ENCODE assay signal across 1 cellular context in the genomic region with DNA sequence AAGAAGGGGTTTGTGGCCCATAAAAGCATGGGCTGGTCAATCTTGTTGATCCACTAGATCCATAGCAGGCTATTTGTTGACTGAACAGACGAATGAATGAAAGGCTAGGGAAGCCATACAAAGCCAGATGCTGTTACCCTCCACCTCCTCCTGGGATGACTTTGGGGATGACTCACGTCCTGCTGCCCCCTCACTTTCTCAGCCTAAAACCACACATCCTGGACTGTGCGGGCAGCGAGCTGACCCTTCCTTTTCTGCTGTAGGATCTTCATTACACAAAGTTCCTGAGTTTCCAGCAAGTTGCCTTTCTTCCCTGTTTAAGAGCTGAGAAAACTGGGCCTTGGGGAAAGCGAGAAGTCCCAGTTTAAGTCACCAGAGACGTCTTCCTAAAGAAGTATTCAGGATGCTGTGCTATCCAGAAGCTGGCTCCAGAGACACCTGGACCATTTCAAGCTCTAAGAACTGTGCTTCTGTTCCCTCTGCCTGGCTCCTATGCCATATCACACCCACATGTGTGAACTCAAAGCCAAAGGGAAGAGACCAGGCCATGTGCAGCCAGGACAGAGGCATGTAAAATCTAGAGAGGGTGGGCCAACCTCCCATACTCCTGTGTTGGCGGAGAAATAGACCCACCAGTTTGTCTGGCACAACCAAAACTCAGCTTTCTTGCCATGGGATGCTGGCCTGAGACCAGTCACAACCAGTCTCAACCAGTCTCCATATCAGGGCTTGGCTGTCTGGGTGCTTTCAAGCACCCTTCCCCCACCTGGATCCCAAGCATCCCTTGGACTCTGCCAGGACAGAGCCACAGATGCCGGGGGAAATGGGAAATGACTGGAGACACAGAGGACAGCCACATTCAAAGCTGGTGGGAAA.
TF ChIP-seq lines count a peak whose summit lies in the region.

No MANE protein-coding gene starts in this region.

TF ChIP-seq in K562, 482 proteins besides CTCF, POLR2A, EP300 and RAD21 (continued from another document and continues in another):
- TF ChIP-seq, protein P1, sequence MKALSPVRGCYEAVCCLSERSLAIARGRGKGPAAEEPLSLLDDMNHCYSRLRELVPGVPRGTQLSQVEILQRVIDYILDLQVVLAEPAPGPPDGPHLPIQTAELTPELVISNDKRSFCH (CRISPR knock-in tag; IDR thresholded peaks at IDR 0.05): no peak
- TF ChIP-seq, protein P1 (tag; IDR thresholded peaks at IDR 0.05): no peak; the same call in 1 of the 2 replicates
- TF ChIP-seq TOE1 (IDR thresholded peaks at IDR 0.05; ENCODE audit: borderline replicate concordance) (no peak), TOE1 (CRISPR knock-in tag; IDR thresholded peaks at IDR 0.05; ENCODE audit: borderline replicate concordance, low read depth) (no peak), EGR1 (conservative IDR thresholded peaks at IDR 0.05) (peak; percentile 94), ARID4B (CRISPR knock-in tag; IDR thresholded peaks at IDR 0.05) (no peak), ZNF780A (CRISPR knock-in tag; IDR thresholded peaks at IDR 0.05) (no peak), ADNP (tag; IDR thresholded peaks at IDR 0.05) (no peak), CTCFL (IDR thresholded peaks at IDR 0.05; ENCODE audit: borderline replicate concordance, insufficient read depth, low read depth, low read length, poor library complexity, severe bottlenecking) (no peak), TRIM28 (IDR thresholded peaks at IDR 0.05) (no peak), ZNF695 (CRISPR knock-in tag; IDR thresholded peaks at IDR 0.05) (no peak), TFAM (CRISPR knock-in tag; conservative IDR thresholded peaks at IDR 0.05) (no peak), ZNF696 (CRISPR knock-in tag; conservative IDR thresholded peaks at IDR 0.05) (no peak), ZBTB9 (CRISPR knock-in tag; IDR thresholded peaks at IDR 0.05) (no peak), FOXA1 (IDR thresholded peaks at IDR 0.05; ENCODE audit: borderline replicate concordance) (no peak), PHTF2 (CRISPR knock-in tag; IDR thresholded peaks at IDR 0.05) (no peak), ZNF224 (CRISPR knock-in tag; IDR thresholded peaks at IDR 0.05) (no peak), MAFG (tag; conservative IDR thresholded peaks at IDR 0.05) (no peak), ZNF586 (CRISPR knock-in tag; conservative IDR thresholded peaks at IDR 0.05) (no peak), ZHX1 (conservative IDR thresholded peaks at IDR 0.05; ENCODE audit: low read length) (no peak), E2F3 (CRISPR knock-in tag; IDR thresholded peaks at IDR 0.05) (0 out of 2 replicates have a peak, but pooled peaks have one; percentile 39), ETS2 (tag; IDR thresholded peaks at IDR 0.05; ENCODE audit: borderline replicate concordance, poor library complexity, severe bottlenecking) (no peak), ZNF121 (CRISPR knock-in tag; conservative IDR thresholded peaks at IDR 0.05) (no peak), MCM7 (IDR thresholded peaks at IDR 0.05) (no peak), EWSR1 (IDR thresholded peaks at IDR 0.05; ENCODE audit: borderline replicate concordance, low read depth, partially characterized antibody) (no peak), NR2C1 (IDR thresholded peaks at IDR 0.05) (no peak), NR2C1 (tag; IDR thresholded peaks at IDR 0.05) (no peak), ZNF778 (CRISPR knock-in tag; IDR thresholded peaks at IDR 0.05) (no peak), ZKSCAN1 (IDR thresholded peaks at IDR 0.05; ENCODE audit: low read depth, low read length) (no peak), XRCC4 (IDR thresholded peaks at IDR 0.05; ENCODE audit: extremely low read depth, insufficient read depth, insufficient read length) (no peak), NCOA6 (IDR thresholded peaks at IDR 0.05) (no peak), ZC3H8 (IDR thresholded peaks at IDR 0.05) (no peak), CHD1 (IDR thresholded peaks at IDR 0.05; ENCODE audit: low read length) (no peak), CREBBP (IDR thresholded peaks at IDR 0.05; ENCODE audit: low read depth, low read length) (no peak), IRF1 (CRISPR knock-in tag; IDR thresholded peaks at IDR 0.05; ENCODE audit: borderline replicate concordance) (no peak), KAT7 (CRISPR knock-in tag; IDR thresholded peaks at IDR 0.05; ENCODE audit: borderline replicate concordance) (0 out of 2 replicates have a peak, but pooled peaks have one; percentile 54), RUNX1 (IDR thresholded peaks at IDR 0.05; ENCODE audit: low read depth) (no peak), ZNF551 (CRISPR knock-in tag; IDR thresholded peaks at IDR 0.05) (no peak), ASH1L (IDR thresholded peaks at IDR 0.05; ENCODE audit: borderline replicate concordance, low read depth, partially characterized antibody) (no peak), ZNF592 (IDR thresholded peaks at IDR 0.05) (peak; percentile 60), FOXP1 (CRISPR knock-in tag; IDR thresholded peaks at IDR 0.05) (no peak), CREB5 (CRISPR knock-in tag; IDR thresholded peaks at IDR 0.05) (no peak), KDM2B (CRISPR knock-in tag; IDR thresholded peaks at IDR 0.05) (no peak), RBM15 (IDR thresholded peaks at IDR 0.05; ENCODE audit: insufficient read depth, low read length) (no peak)
